ENCODE assay signal across 17 cellular contexts in the genomic region with DNA sequence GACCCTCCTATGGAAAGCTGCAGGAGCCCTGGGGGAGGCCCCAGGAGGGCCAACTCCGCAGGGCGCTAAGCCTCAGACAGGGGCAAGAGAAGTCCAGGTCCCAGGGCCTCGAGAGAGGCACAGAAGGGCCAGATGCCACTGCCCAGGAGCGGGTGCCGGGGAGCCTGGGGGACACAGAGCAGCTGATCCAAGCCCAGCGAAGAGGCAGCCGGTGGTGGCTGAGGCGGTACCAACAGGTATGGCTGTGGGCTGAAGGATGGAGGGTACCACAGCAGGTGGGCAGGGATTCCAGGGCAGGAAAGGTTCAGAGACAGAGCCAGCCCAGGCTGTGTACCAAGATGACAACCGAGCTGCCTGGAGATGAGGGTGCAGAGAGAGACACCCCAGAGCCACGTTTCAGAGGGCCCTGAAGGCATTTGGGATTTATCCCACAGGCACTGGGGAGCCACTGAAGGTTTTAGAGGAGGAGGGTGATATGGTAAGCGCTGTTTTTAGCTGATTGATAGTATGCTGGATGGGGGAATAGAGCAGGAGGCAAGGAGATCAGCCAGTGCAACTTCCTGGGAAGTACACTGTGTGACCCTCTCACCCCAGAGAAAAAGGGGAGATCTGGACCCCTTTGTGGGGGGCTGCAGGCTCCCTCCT. TPM values are rescaled to one million over a fixed set of nuclear protein-coding genes. Genes with fewer than 3 reads are reported as not detected.
"Had no signal": no experiment of that assay in that cellular context is flagged by ENCODE, and none has a peak within 500 bp of the region (broad histone marks: within the 10 kb centered on the region; RNA-seq: fewer than 3 reads in every experiment).

No MANE protein-coding gene starts in this region.

- H3K4me1 Mint-ChIP-seq: activated B cell treated with CpG ODN at 0.5 μM for 24 hours had no signal

- H3K36me3 ChIP-seq: brain microvascular endothelial cell, esophagus muscularis mucosa had no signal

- H3K4me3 Mint-ChIP-seq: activated B cell treated with CpG ODN at 0.5 μM for 24 hours; activated CD4-positive, alpha-beta T cell treated with anti-CD3 and anti-CD28 coated beads, Interleukin-2, amount 10 ng/mL, durations not matched to agents 24 days and 14 days; natural killer cell treated with Interleukin-12 subunit alpha and Interleukin-12 subunit beta and Interleukin-15 and Interleukin-18, amount 100 ng/mL, for 72 hours; type B pancreatic cell had no signal

- H3K27ac Mint-ChIP-seq: activated B cell treated with CpG ODN at 0.5 μM for 24 hours; activated CD4-positive, alpha-beta T cell treated with anti-CD3 and anti-CD28 coated beads, Interleukin-2, amount 10 ng/mL, durations not matched to agents 24 days and 14 days; activated naive CD4-positive, alpha-beta T cell treated with anti-CD3 and anti-CD28 coated beads, Interleukin-2, amount 50 U/mL, for 72 hours; natural killer cell treated with Interleukin-12 subunit alpha and Interleukin-12 subunit beta and Interleukin-15 and Interleukin-18, amount 100 ng/mL, for 72 hours; type B pancreatic cell had no signal

- H3K9me3 Mint-ChIP-seq: activated CD4-positive, alpha-beta T cell treated with anti-CD3 and anti-CD28 coated beads, Interleukin-2, amount 10 ng/mL, durations not matched to agents 24 days and 14 days; natural killer cell treated with Interleukin-12 subunit alpha and Interleukin-12 subunit beta and Interleukin-15 and Interleukin-18, amount 100 ng/mL, for 72 hours; type B pancreatic cell had no signal

- H3K4me3 ChIP-seq: esophagus muscularis mucosa, mucosa of descending colon had no signal

- DNase-seq: activated B cell treated with CpG ODN at 0.5 μM for 24 hours; activated effector memory CD4-positive, alpha-beta T cell treated with Interleukin-2 at 50 U/mL for 16 hours; amniotic stem cell; brain microvascular endothelial cell; cerebellar nuclear complex; stimulated activated naive CD4-positive, alpha-beta T cell treated with Interleukin-2 at 50 U/mL for 16 hours; T1000 had no signal

- H3K27ac ChIP-seq: brain microvascular endothelial cell, esophagus muscularis mucosa had no signal

- H3K36me3 Mint-ChIP-seq: natural killer cell treated with Interleukin-12 subunit alpha and Interleukin-12 subunit beta and Interleukin-15 and Interleukin-18, amount 100 ng/mL, for 72 hours; type B pancreatic cell had no signal

- H3K27me3 Mint-ChIP-seq: type B pancreatic cell had no signal

- H3K27me3 ChIP-seq: brain microvascular endothelial cell had no signal

RNA-seq across cellular contexts. Expression of gene C11orf86, which starts 0.4 kb away (rescaled TPM):
- total RNA-seq: activated B cell treated with CpG ODN at 0.5 μM for 24 hours; activated CD4-positive, alpha-beta T cell treated with anti-CD3 and anti-CD28 coated beads, Interleukin-2, amount 10 ng/mL, durations not matched to agents 24 days and 14 days; activated naive CD4-positive, alpha-beta T cell treated with anti-CD3 and anti-CD28 coated beads, Interleukin-2, amount 50 U/mL, for 72 hours; dermis blood vessel endothelial cell; esophagus muscularis mucosa; fibroblast of villous mesenchyme; lung microvascular endothelial cell; natural killer cell treated with Interleukin-12 subunit alpha and Interleukin-12 subunit beta and Interleukin-15 and Interleukin-18, amount 100 ng/mL, for 72 hours; osteocyte had no signal

RNA-seq across cellular contexts. Expression of gene SYT12, which starts 47.4 kb away (rescaled TPM):
- total RNA-seq: activated B cell treated with CpG ODN at 0.5 μM for 24 hours; activated CD4-positive, alpha-beta T cell treated with anti-CD3 and anti-CD28 coated beads, Interleukin-2, amount 10 ng/mL, durations not matched to agents 24 days and 14 days had no signal
